ENCODE assay signal across 8 cellular contexts in genomic region chr16:88649195-88649923, GRCh38. TPM values are rescaled to one million over a fixed set of nuclear protein-coding genes. Genes with fewer than 3 reads are reported as not detected.
DNase-seq lines count a peak whose midpoint lies in the region; ATAC-seq and TF ChIP-seq lines count a peak whose summit lies in the region.

No MANE protein-coding gene starts in this region.

- TF ChIP-seq CTCF in CD4-positive, alpha-beta T cell (IDR thresholded peaks at IDR 0.05): no peak

- DNase-seq in CD4-positive, alpha-beta T cell: no peak
- no peak for DNase-seq in activated naive CD8-positive, alpha-beta T cell treated with anti-CD3 and anti-CD28 coated beads, Interleukin-2, amount 50 U/mL, for 24 hours
- DNase-seq in naive B cell: no peak
- DNase-seq in C1 segment of cervical spinal cord (lab: John Stamatoyannopoulos, UW): no peak
- DNase-seq in stimulated activated CD4-positive, alpha-beta T cell treated with anti-CD3 and anti-CD28 coated beads, Interleukin-4, amount 100 ng/mL, for 1 hour: no peak
- no peak for DNase-seq in pons (ENCODE audit: low spot score)

- peaks cover 25% of the 10 kb centered on the region for H3K36me3 Mint-ChIP-seq in CD4-positive, alpha-beta T cell (ENCODE audit: low read depth)
- peaks cover 4% of the 10 kb centered on the region for H3K36me3 Mint-ChIP-seq in activated naive CD8-positive, alpha-beta T cell treated with anti-CD3 and anti-CD28 coated beads, Interleukin-2, amount 50 U/mL, for 24 hours (ENCODE audit: low read depth)
- H3K36me3 Mint-ChIP-seq in naive B cell: peaks cover 0 to 12% of the 10 kb centered on the region in 2 donors

- no peaks in the 10 kb centered on the region for H3K9me3 ChIP-seq in CD4-positive, alpha-beta T cell (ENCODE audit: control insufficient read depth, low read length)
- H3K9me3 ChIP-seq in HUES48 (ENCODE audit: control insufficient read depth, insufficient read depth, low read length): no peaks in the 10 kb centered on the region

- H3K27ac Mint-ChIP-seq in CD4-positive, alpha-beta T cell: peak overlapping the region; percentile 95
- peak overlapping the region; percentile 70 for H3K27ac Mint-ChIP-seq in activated naive CD8-positive, alpha-beta T cell treated with anti-CD3 and anti-CD28 coated beads, Interleukin-2, amount 50 U/mL, for 24 hours
- peak overlapping the region in 5 of 6 donors; percentile 68 to 99 (median 93) for H3K27ac Mint-ChIP-seq in naive B cell

- intact Hi-C loops in CD4-positive, alpha-beta T cell (cut with DNase I, micrococcal nuclease): no loop called here

- POLR2A ChIA-PET in CD4-positive, alpha-beta T cell (lab: Charles Lee): interaction anchor here (0.9 to 1.1 kb wide), 3 partner anchors 12 to 56 kb away, joined by 3 read pairs; no protein-coding TSS in a partner anchor

- CTCF ChIA-PET in CD4-positive, alpha-beta T cell (lab: Charles Lee): no interaction called here

- H3K9me3 Mint-ChIP-seq in CD4-positive, alpha-beta T cell: no peaks in the 10 kb centered on the region
- H3K9me3 Mint-ChIP-seq in activated naive CD8-positive, alpha-beta T cell treated with anti-CD3 and anti-CD28 coated beads, Interleukin-2, amount 50 U/mL, for 24 hours: no peaks in the 10 kb centered on the region
- H3K9me3 Mint-ChIP-seq in naive B cell: no peaks in the 10 kb centered on the region

- H3K4me1 ChIP-seq in HUES48 (ENCODE audit: control insufficient read depth, insufficient read depth, low read length): peaks cover 6% of the 10 kb centered on the region

- no peaks in the 10 kb centered on the region for H3K27me3 Mint-ChIP-seq in CD4-positive, alpha-beta T cell
- no peaks in the 10 kb centered on the region for H3K27me3 Mint-ChIP-seq in activated naive CD8-positive, alpha-beta T cell treated with anti-CD3 and anti-CD28 coated beads, Interleukin-2, amount 50 U/mL, for 24 hours
- no peaks in the 10 kb centered on the region for H3K27me3 Mint-ChIP-seq in naive B cell

- H3K36me3 ChIP-seq in HUES48 (ENCODE audit: control insufficient read depth, insufficient read depth, low read length): peaks cover 18% of the 10 kb centered on the region

- H3K4me3 Mint-ChIP-seq in CD4-positive, alpha-beta T cell: peak overlapping the region; percentile 93
- H3K4me3 Mint-ChIP-seq in activated naive CD8-positive, alpha-beta T cell treated with anti-CD3 and anti-CD28 coated beads, Interleukin-2, amount 50 U/mL, for 24 hours: peak overlapping the region; percentile 87
- peak overlapping the region; percentile 92 to 98 (median 94) for H3K4me3 Mint-ChIP-seq in naive B cell

- H3K27ac ChIP-seq in CD4-positive, alpha-beta T cell (ENCODE audit: low read depth, low read length): peak overlapping the region; percentile 81
- H3K27ac ChIP-seq in HUES48 (ENCODE audit: low read depth, low read length): no peak overlapping the region

- no peak overlapping the region for H3K9ac ChIP-seq in HUES48 (ENCODE audit: low read depth, low read length)

- H3K4me1 Mint-ChIP-seq in CD4-positive, alpha-beta T cell (ENCODE audit: low read depth): peaks cover 19% of the 10 kb centered on the region
- H3K4me1 Mint-ChIP-seq in activated naive CD8-positive, alpha-beta T cell treated with anti-CD3 and anti-CD28 coated beads, Interleukin-2, amount 50 U/mL, for 24 hours: peaks cover 25% of the 10 kb centered on the region
- peaks cover 32 to 51% (median 48%) of the 10 kb centered on the region in 3 donors for H3K4me1 Mint-ChIP-seq in naive B cell

- ATAC-seq in CD4-positive, alpha-beta T cell (ENCODE audit: poor library complexity): no peak
- no peak for ATAC-seq in activated naive CD8-positive, alpha-beta T cell treated with anti-CD3 and anti-CD28 coated beads, Interleukin-2, amount 50 U/mL, for 24 hours
- ATAC-seq in naive B cell (ENCODE audit: low read depth in 2 of 2): no peak
- ATAC-seq in GM18868 (IDR thresholded peaks at IDR 0.05; ENCODE audit: unreplicated experiment): no peak

- peak overlapping the region; percentile 75; the same call in 1 of the 2 replicates for H3K4me3 ChIP-seq in HUES48 (ENCODE audit: low read depth, low read length)

- H3K27me3 ChIP-seq in CD4-positive, alpha-beta T cell (ENCODE audit: control insufficient read depth, insufficient read depth, low read length): no peaks in the 10 kb centered on the region
- no peaks in the 10 kb centered on the region for H3K27me3 ChIP-seq in HUES48 (ENCODE audit: control insufficient read depth, insufficient read depth, low read length)

RNA-seq across cellular contexts. Expression of gene CYBA, which starts 1.5 kb away (rescaled TPM):
- total RNA-seq in CD4-positive, alpha-beta T cell: 100 to 1,000 TPM; 292 to 294 TPM
- polyA plus RNA-seq in naive B cell (ENCODE audit: low read depth in 6 of 6): 1,000 to 10,000 TPM; 1,408 to 2,468 (median 1,616) TPM

RNA-seq across cellular contexts. Expression of gene IL17C, which starts 11.0 kb away (rescaled TPM):
- under 1 TPM in 1 of 2 experiments, not detected in 1; 0.77 TPM for total RNA-seq in CD4-positive, alpha-beta T cell
- 1 to 10 TPM in 1 of 6 donors, under 1 TPM in 3, not detected in 2; 0.39 to 1.3 (median 0.86) TPM for polyA plus RNA-seq in naive B cell (ENCODE audit: low read depth in 6 of 6)

RNA-seq across cellular contexts. Expression of gene MVD, which starts 13.5 kb away (rescaled TPM):
- 10 to 100 TPM; 74.2 to 76.9 TPM for total RNA-seq in CD4-positive, alpha-beta T cell
- 10 to 100 TPM in 5 of 6 donors, 1 to 10 TPM in 1; 9.7 to 36.1 (median 18.2) TPM for polyA plus RNA-seq in naive B cell (ENCODE audit: low read depth in 6 of 6)

RNA-seq across cellular contexts. Expression of gene SNAI3, which starts 36.9 kb away (rescaled TPM):
- 1 to 10 TPM; 3.0 to 3.5 TPM for total RNA-seq in CD4-positive, alpha-beta T cell
- 1 to 10 TPM; 1.4 to 9.0 (median 5.9) TPM for polyA plus RNA-seq in naive B cell (ENCODE audit: low read depth in 6 of 6)

RNA-seq across cellular contexts. Expression of gene RNF166, which starts 56.8 kb away (rescaled TPM):
- total RNA-seq in CD4-positive, alpha-beta T cell: 100 to 1,000 TPM; 334 to 355 TPM
- 10 to 100 TPM; 28.0 to 42.5 (median 33.0) TPM for polyA plus RNA-seq in naive B cell (ENCODE audit: low read depth in 6 of 6)
